ENCODE assay signal across 9 cellular contexts in the genomic region with DNA sequence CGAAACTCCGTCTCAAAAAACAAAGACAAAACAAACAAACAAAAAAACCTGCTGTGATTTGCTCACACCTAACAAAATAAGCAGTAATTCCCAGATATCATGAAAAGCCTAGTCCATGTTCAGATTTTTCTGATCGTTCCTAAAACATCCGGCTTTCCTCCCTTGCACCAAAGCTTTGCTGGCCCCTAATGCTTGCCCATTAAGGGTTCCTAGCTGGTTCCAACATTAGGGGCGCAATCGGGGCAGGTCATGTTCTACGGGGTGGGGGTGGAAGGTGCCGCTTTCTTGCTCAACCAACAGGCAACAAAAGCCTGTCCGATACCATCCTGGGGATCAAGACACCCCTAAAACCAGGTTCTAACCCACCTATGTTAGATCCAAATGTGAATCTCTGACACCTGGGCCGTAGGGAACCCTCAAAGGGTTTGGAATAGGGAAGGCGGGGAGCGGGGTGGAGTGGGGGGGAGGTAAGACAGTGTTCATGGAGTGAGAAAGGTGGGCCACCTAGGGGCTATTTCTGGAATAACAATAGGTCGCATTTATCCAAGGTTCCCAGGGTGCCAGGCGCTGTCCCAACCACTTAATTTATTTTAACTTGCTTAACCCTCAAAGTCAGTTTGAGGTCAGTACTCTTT. TPM values are rescaled to one million over a fixed set of nuclear protein-coding genes. Genes with fewer than 3 reads are reported as not detected.
A peak's percentile ranks its signal among the peaks of the same experiment; 100 is the strongest.
DNase-seq lines count a peak whose midpoint lies in the region; ATAC-seq and TF ChIP-seq lines count a peak whose summit lies in the region.
"Had no signal": no experiment of that assay in that cellular context is flagged by ENCODE, and none has a peak within 500 bp of the region (broad histone marks: within the 10 kb centered on the region; RNA-seq: fewer than 3 reads in every experiment).

No MANE protein-coding gene starts in this region.

- H3K4me3 Mint-ChIP-seq in activated naive CD8-positive, alpha-beta T cell treated with anti-CD3 and anti-CD28 coated beads, Interleukin-2, amount 10 ng/mL, durations not matched to agents 7 days and 5 days: no peak overlapping the region
- H3K4me3 Mint-ChIP-seq: T-helper 1 cell treated with Interleukin-12 subunit alpha and Interleukin-12 subunit beta and Interleukin-4 antibody, amounts not matched to agents 30 μg/mL and 1 μg/mL, for 36 hours had no signal

- peak overlapping the region; percentile 61 for H2AFZ ChIP-seq in parathyroid adenoma

- no peaks in the 10 kb centered on the region for H3K4me1 Mint-ChIP-seq in activated naive CD8-positive, alpha-beta T cell treated with anti-CD3 and anti-CD28 coated beads, Interleukin-2, amount 10 ng/mL, durations not matched to agents 7 days and 5 days

- intact Hi-C loops in Right ventricle myocardium superior (cut with DNase I): no loop called here

- H3K27me3 ChIP-seq in HUES48 (ENCODE audit: control insufficient read depth, insufficient read depth, low read length) (no peaks in the 10 kb centered on the region), parathyroid adenoma (ENCODE audit: control insufficient read depth, insufficient read depth, low read length) (no peaks in the 10 kb centered on the region)

- no peaks in the 10 kb centered on the region for H3K9me3 ChIP-seq in HUES48 (ENCODE audit: control insufficient read depth, insufficient read depth, low read length)
- H3K9me3 ChIP-seq in parathyroid adenoma (ENCODE audit: control insufficient read depth, low read length): no peaks in the 10 kb centered on the region

- H3K36me3 Mint-ChIP-seq in activated naive CD8-positive, alpha-beta T cell treated with anti-CD3 and anti-CD28 coated beads, Interleukin-2, amount 10 ng/mL, durations not matched to agents 7 days and 5 days: no peaks in the 10 kb centered on the region

- H3K27ac Mint-ChIP-seq in activated naive CD8-positive, alpha-beta T cell treated with anti-CD3 and anti-CD28 coated beads, Interleukin-2, amount 10 ng/mL, durations not matched to agents 7 days and 5 days: no peak overlapping the region
- H3K27ac Mint-ChIP-seq: T-helper 1 cell treated with Interleukin-12 subunit alpha and Interleukin-12 subunit beta and Interleukin-4 antibody, amounts not matched to agents 30 μg/mL and 1 μg/mL, for 36 hours had no signal

- peak overlapping the region; percentile 60; the same call in 1 of the 2 replicates for H3K9ac ChIP-seq in HUES48 (ENCODE audit: low read depth, low read length)
- H3K9ac ChIP-seq in parathyroid adenoma: no peak overlapping the region

- POLR2A ChIA-PET in activated naive CD8-positive, alpha-beta T cell treated with anti-CD3 and anti-CD28 coated beads, Interleukin-2, amount 10 ng/mL, durations not matched to agents 7 days and 5 days (lab: Charles Lee): no interaction called here

- H3K27ac ChIP-seq in HUES48 (ENCODE audit: low read depth, low read length): no peak overlapping the region
- H3K27ac ChIP-seq in parathyroid adenoma: no peak overlapping the region

- H3K4me3 ChIP-seq in HUES48 (ENCODE audit: low read depth, low read length): peak overlapping the region; percentile 42
- H3K4me3 ChIP-seq in parathyroid adenoma (ENCODE audit: low read depth, low read length): no peak overlapping the region

- TF ChIP-seq CTCF in parathyroid adenoma (IDR thresholded peaks at IDR 0.05): peak; percentile 65

- H3K9me3 Mint-ChIP-seq in activated naive CD8-positive, alpha-beta T cell treated with anti-CD3 and anti-CD28 coated beads, Interleukin-2, amount 10 ng/mL, durations not matched to agents 7 days and 5 days: no peaks in the 10 kb centered on the region
- H3K9me3 Mint-ChIP-seq: T-helper 1 cell treated with Interleukin-12 subunit alpha and Interleukin-12 subunit beta and Interleukin-4 antibody, amounts not matched to agents 30 μg/mL and 1 μg/mL, for 36 hours had no signal

- H3K4me1 ChIP-seq in HUES48 (ENCODE audit: control insufficient read depth, insufficient read depth, low read length): peaks cover 10% of the 10 kb centered on the region
- H3K4me1 ChIP-seq in parathyroid adenoma: no peaks in the 10 kb centered on the region

- H3K36me3 ChIP-seq in HUES48 (ENCODE audit: control insufficient read depth, insufficient read depth, low read length) (no peaks in the 10 kb centered on the region), parathyroid adenoma (ENCODE audit: control insufficient read depth, insufficient read depth, low read length) (no peaks in the 10 kb centered on the region)

- H3K79me2 ChIP-seq in parathyroid adenoma: no peaks in the 10 kb centered on the region

- DNase-seq in COR-L47 (lab: John Stamatoyannopoulos, UW): peak; percentile 67
- peak; percentile 56 for DNase-seq in OCI-M1 (lab: John Stamatoyannopoulos, UW)
- DNase-seq in activated naive CD8-positive, alpha-beta T cell treated with anti-CD3 and anti-CD28 coated beads, Interleukin-2, amount 10 ng/mL, durations not matched to agents 7 days and 5 days: no peak
- no peak for DNase-seq in Right ventricle myocardium superior

- peak overlapping the region; percentile 38 for H3K4me2 ChIP-seq in parathyroid adenoma (ENCODE audit: low read length)

- H3K27me3 Mint-ChIP-seq in activated naive CD8-positive, alpha-beta T cell treated with anti-CD3 and anti-CD28 coated beads, Interleukin-2, amount 10 ng/mL, durations not matched to agents 7 days and 5 days: peaks cover 16% of the 10 kb centered on the region

- ATAC-seq in activated naive CD8-positive, alpha-beta T cell treated with anti-CD3 and anti-CD28 coated beads, Interleukin-2, amount 10 ng/mL, durations not matched to agents 7 days and 5 days (ENCODE audit: low read depth): peak; percentile 52
- ATAC-seq in Right ventricle myocardium superior (ENCODE audit: poor library complexity) (peak; percentile 95), GM19467 (IDR thresholded peaks at IDR 0.05; ENCODE audit: unreplicated experiment) (no peak), GM21529 (IDR thresholded peaks at IDR 0.05; ENCODE audit: unreplicated experiment) (no peak)

RNA-seq across cellular contexts. Expression of gene FXYD3, which starts 25.3 kb away (rescaled TPM):
- total RNA-seq in activated naive CD8-positive, alpha-beta T cell treated with anti-CD3 and anti-CD28 coated beads, Interleukin-2, amount 10 ng/mL, durations not matched to agents 7 days and 5 days: not detected
- 1.3 TPM for total RNA-seq in Right ventricle myocardium superior

RNA-seq across cellular contexts. Expression of gene LGI4, which starts 44.6 kb away (rescaled TPM):
- total RNA-seq in activated naive CD8-positive, alpha-beta T cell treated with anti-CD3 and anti-CD28 coated beads, Interleukin-2, amount 10 ng/mL, durations not matched to agents 7 days and 5 days: under 1 TPM; 0.28 to 0.44 TPM
- total RNA-seq in Right ventricle myocardium superior: 8.1 TPM

RNA-seq across cellular contexts. Expression of gene FXYD1, which starts 48.3 kb away (rescaled TPM):
- total RNA-seq in activated naive CD8-positive, alpha-beta T cell treated with anti-CD3 and anti-CD28 coated beads, Interleukin-2, amount 10 ng/mL, durations not matched to agents 7 days and 5 days: not detected
- total RNA-seq in Right ventricle myocardium superior: 580 TPM

RNA-seq across cellular contexts. Expression of gene HPN, which starts 48.8 kb away (rescaled TPM):
- total RNA-seq in activated naive CD8-positive, alpha-beta T cell treated with anti-CD3 and anti-CD28 coated beads, Interleukin-2, amount 10 ng/mL, durations not matched to agents 7 days and 5 days: under 1 TPM in 1 of 2 experiments, not detected in 1; 0.20 TPM
- total RNA-seq in Right ventricle myocardium superior: 5.6 TPM

RNA-seq across cellular contexts. Expression of gene FXYD7, which starts 52.8 kb away (rescaled TPM):
- total RNA-seq in activated naive CD8-positive, alpha-beta T cell treated with anti-CD3 and anti-CD28 coated beads, Interleukin-2, amount 10 ng/mL, durations not matched to agents 7 days and 5 days: 1 to 10 TPM; 5.3 to 6.5 TPM
- total RNA-seq in Right ventricle myocardium superior: not detected

Comparison
In these comparisons a context has a peak if more than half of its experiments do, and no peak if none do; other contexts are left out.
1. DNase-seq: peak in COR-L47 (single experiment) and OCI-M1 (single experiment); none in activated naive CD8-positive, alpha-beta T cell treated with anti-CD3 and anti-CD28 coated beads, Interleukin-2, amount 10 ng/mL, durations not matched to agents 7 days and 5 days (single experiment) and Right ventricle myocardium superior (single experiment).
2. ATAC-seq: peak in activated naive CD8-positive, alpha-beta T cell treated with anti-CD3 and anti-CD28 coated beads, Interleukin-2, amount 10 ng/mL, durations not matched to agents 7 days and 5 days (single experiment) and Right ventricle myocardium superior (single experiment); none in GM19467 (single experiment) and GM21529 (single experiment).
3. RNA of gene FXYD1, which starts 48.3 kb away (total RNA-seq): 580 TPM in Right ventricle myocardium superior (single experiment); not detected in activated naive CD8-positive, alpha-beta T cell treated with anti-CD3 and anti-CD28 coated beads, Interleukin-2, amount 10 ng/mL, durations not matched to agents 7 days and 5 days; every median in the first group is over 100 times any median in the second.